ENCODE assay signal across 8 cellular contexts in genomic region chr1:19311503-19311930, GRCh38. TPM values are rescaled to one million over a fixed set of nuclear protein-coding genes. Genes with fewer than 3 reads are reported as not detected.
A peak's percentile ranks its signal among the peaks of the same experiment; 100 is the strongest.
DNase-seq lines count a peak whose midpoint lies in the region; TF ChIP-seq lines count a peak whose summit lies in the region.

No MANE protein-coding gene starts in this region.

- peaks cover 16% of the 10 kb centered on the region for H3K79me2 ChIP-seq in MM.1S (ENCODE audit: low read length)

- peak overlapping the region; percentile 86 for H2AFZ ChIP-seq in MM.1S (ENCODE audit: low read length)

- peaks cover 15% of the 10 kb centered on the region; the same call in 1 of the 2 replicates for H3K4me1 ChIP-seq in MM.1S (ENCODE audit: low read length)
- H3K4me1 ChIP-seq in breast epithelium: peaks cover 5 to 6% of the 10 kb centered on the region in 2 donors
- peaks cover 5% of the 10 kb centered on the region for H3K4me1 ChIP-seq in thymus (ENCODE audit: control insufficient read depth, insufficient read depth, low read length)

- H3K36me3 ChIP-seq in MM.1S (replicated peaks; ENCODE audit: insufficient read depth, low read length) (no peaks in the 10 kb centered on the region), breast epithelium (no peaks in the 10 kb centered on the region), thymus (ENCODE audit: control insufficient read depth, insufficient read depth) (peaks cover 20% of the 10 kb centered on the region)

- no peaks in the 10 kb centered on the region for H4K20me1 ChIP-seq in MM.1S (ENCODE audit: insufficient read depth, low read length)

- intact Hi-C loops in breast epithelium (cut with DNase I; ENCODE audit: low total_unique reads) (no loop called here), lower leg skin (cut with DNase I; ENCODE audit: low total_unique reads) (no loop called here)

- WGBS in lower leg skin, 2 donors: 0 to 2% methylated on average over 5 to 16 of the region's 29 CpGs
- 1% methylated on average over 29 of the region's 29 CpGs for WGBS in thymus

- no peaks in the 10 kb centered on the region for H3K27me3 ChIP-seq in MM.1S (replicated peaks; ENCODE audit: insufficient read depth, low read length)
- no peaks in the 10 kb centered on the region for H3K27me3 ChIP-seq in breast epithelium
- no peaks in the 10 kb centered on the region for H3K27me3 ChIP-seq in thymus (ENCODE audit: control insufficient read depth, insufficient read depth)

- DNase-seq in stimulated activated CD4-positive, alpha-beta T cell treated with anti-CD3 and anti-CD28 coated beads, Interleukin-15, amount 100 ng/mL, for 24 hours: peak; percentile 32
- no peak for DNase-seq in stimulated activated CD4-positive, alpha-beta T cell treated with anti-CD3 and anti-CD28 coated beads, Interleukin-2, amount 100 ng/mL, for 48 hours
- DNase-seq in MM.1S (no peak), breast epithelium (ENCODE audit: low spot score in 2 of 2) (no peak), lower leg skin (ENCODE audit: low spot score in 2 of 2) (no peak), NCI-H2107 treated with DMSO at 0.1 percent for 48 hours (lab: John Stamatoyannopoulos, UW; ENCODE audit: unreplicated experiment) (no peak), ecto neural progenitor cell (ENCODE audit: low spot score) (no peak)

- H3K9me3 ChIP-seq in MM.1S (replicated peaks; ENCODE audit: insufficient read depth, low read length) (no peaks in the 10 kb centered on the region), breast epithelium (no peaks in the 10 kb centered on the region), thymus (ENCODE audit: control insufficient read depth) (no peaks in the 10 kb centered on the region)

- H3K4me3 ChIP-seq in MM.1S (ENCODE audit: low read length): peak overlapping the region; percentile 94
- H3K4me3 ChIP-seq in breast epithelium: peak overlapping the region; percentile 81 to 96 (median 92)
- H3K4me3 ChIP-seq in lower leg skin (ENCODE audit: low read depth, poor library complexity, severe bottlenecking): peak overlapping the region; percentile 73
- peak overlapping the region; percentile 81 for H3K4me3 ChIP-seq in thymus (ENCODE audit: low read length)

- peak overlapping the region; percentile 98 for H3K4me2 ChIP-seq in MM.1S (ENCODE audit: low read depth, low read length)

- no peaks in the 10 kb centered on the region for H3K9me2 ChIP-seq in MM.1S (replicated peaks; ENCODE audit: insufficient read depth, low read length)

- peak overlapping the region; percentile 89 for H3K9ac ChIP-seq in MM.1S (ENCODE audit: low read length)

- H3K27ac ChIP-seq in MM.1S (ENCODE audit: low read length): no peak overlapping the region
- peak overlapping the region; percentile 72 to 88 for H3K27ac ChIP-seq in breast epithelium
- H3K27ac ChIP-seq in thymus (ENCODE audit: low read depth): peak overlapping the region; percentile 70

- TF ChIP-seq CTCF in MM.1S (IDR thresholded peaks at IDR 0.05; ENCODE audit: low read length): no peak
- TF ChIP-seq CTCF in breast epithelium (IDR thresholded peaks at IDR 0.05): no peak
- TF ChIP-seq CTCF in lower leg skin (IDR thresholded peaks at IDR 0.05): no peak

- no peaks in the 10 kb centered on the region for H3F3A ChIP-seq in MM.1S (ENCODE audit: insufficient read depth, low read length)

- TF ChIP-seq POLR2A in breast epithelium (IDR thresholded peaks at IDR 0.05) (no peak), lower leg skin (IDR thresholded peaks at IDR 0.05) (no peak)

RNA-seq across cellular contexts. Expression of gene AKR7A2, which starts 0.4 kb away (rescaled TPM):
- total RNA-seq in breast epithelium: 100 to 1,000 TPM in 1 of 3 donors, 10 to 100 TPM in 2; 65.9 to 116 (median 80.5) TPM
- total RNA-seq in lower leg skin: 100 to 1,000 TPM in 1 of 4 donors, 10 to 100 TPM in 3; 84.1 to 132 (median 89.6) TPM
- 24.8 TPM for polyA plus RNA-seq in thymus

RNA-seq across cellular contexts. Expression of gene SLC66A1, which starts 0.6 kb away (rescaled TPM):
- total RNA-seq in breast epithelium (10 to 100 TPM in 2 of 3 donors, 1 to 10 TPM in 1; 6.2 to 13.9 (median 13.1) TPM), lower leg skin (10 to 100 TPM; 17.9 to 22.4 (median 19.5) TPM)
- polyA plus RNA-seq in thymus: 10.8 TPM

RNA-seq across cellular contexts. Expression of gene AKR7A3, which starts 22.9 kb away (rescaled TPM):
- 1 to 10 TPM; 1.4 to 7.9 (median 5.1) TPM for total RNA-seq in breast epithelium
- 1 to 10 TPM in 3 of 4 donors, under 1 TPM in 1; 0.84 to 2.4 (median 1.6) TPM for total RNA-seq in lower leg skin
- polyA plus RNA-seq in thymus: 2.1 TPM

RNA-seq across cellular contexts. Expression of gene MRTO4, which starts 59.9 kb away (rescaled TPM):
- total RNA-seq in breast epithelium: 10 to 100 TPM; 18.9 to 35.4 (median 27.4) TPM
- 10 to 100 TPM; 12.4 to 26.4 (median 20.9) TPM for total RNA-seq in lower leg skin
- polyA plus RNA-seq in thymus: 35.5 TPM
